Comparison of ENCODE assay signal across 22 cellular contexts in the genomic region with DNA sequence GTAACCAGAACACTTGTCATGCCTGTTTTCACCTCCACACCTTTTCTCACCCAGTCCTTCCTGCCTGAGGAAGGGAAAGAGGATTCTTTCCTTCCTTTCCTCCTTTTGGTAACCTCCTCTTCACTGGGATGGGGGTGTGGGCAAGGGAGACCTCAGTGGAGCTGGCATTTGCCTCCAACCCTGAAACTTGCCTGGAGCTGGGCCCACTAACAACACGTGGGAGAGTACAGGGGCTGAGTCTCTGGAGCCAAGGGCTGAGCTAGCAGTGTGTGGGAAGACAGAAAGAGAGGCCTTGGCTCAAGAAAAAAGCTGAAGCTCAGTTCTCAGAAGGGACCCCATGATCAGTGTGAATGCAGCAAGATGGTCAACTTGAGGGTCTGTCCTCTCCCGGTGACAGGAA.
"Had no signal": no experiment of that assay in that cellular context is flagged by ENCODE, and none has a peak within 500 bp of the region (broad histone marks: within the 10 kb centered on the region; RNA-seq: fewer than 3 reads in every experiment).

No MANE protein-coding gene starts in this region.

- H3K36me3 Mint-ChIP-seq: immature natural killer cell; stimulated activated naive B cell treated with anti-CD40 and anti-IgM and Interleukin-4, amounts not matched to agents 10 μg/mL and 1 μg/mL and 100 μg/mL, for 72 hours had no signal

- H3K4me3 ChIP-seq: colonic mucosa, lung, pancreas, right lobe of liver, thoracic aorta, tibial nerve, upper lobe of right lung, vagina had no signal

- H3K4me3 Mint-ChIP-seq: effector memory CD8-positive, alpha-beta T cell; immature natural killer cell; memory B cell; naive thymus-derived CD8-positive, alpha-beta T cell; nephron progenitor cell; stimulated activated naive B cell treated with anti-CD40 and anti-IgM and Interleukin-4, amounts not matched to agents 10 μg/mL and 1 μg/mL and 100 μg/mL, for 72 hours; stimulated activated naive CD8-positive, alpha-beta T cell treated with anti-CD3 and anti-CD28 coated beads, Interleukin-15, Interleukin-2, amounts not matched to agents 100 ng/mL and 50 ng/mL, for 24 hours had no signal

- DNase-seq: colonic mucosa; dermis blood vessel endothelial cell; effector memory CD8-positive, alpha-beta T cell; hypothalamus; immature natural killer cell; naive thymus-derived CD8-positive, alpha-beta T cell; nephron progenitor cell; occipital lobe; pancreas; retina; right lobe of liver; small intestine; stimulated activated CD4-positive, alpha-beta T cell treated with anti-CD3 and anti-CD28 coated beads, Interleukin-15, amount 100 ng/mL, for 24 hours; stimulated activated CD4-positive, alpha-beta T cell treated with anti-CD3 and anti-CD28 coated beads, Interleukin-2, amount 100 ng/mL, for 48 hours; stimulated activated naive B cell treated with anti-CD40 and anti-IgM and Interleukin-4, amounts not matched to agents 10 μg/mL and 1 μg/mL and 100 μg/mL, for 72 hours; upper lobe of right lung had no signal

- H3K4me1 ChIP-seq: colonic mucosa, pancreas, right lobe of liver, tibial nerve, upper lobe of right lung, vagina had no signal

- H3K9me3 ChIP-seq: pancreas had no signal

- H3K27ac Mint-ChIP-seq: effector memory CD8-positive, alpha-beta T cell; immature natural killer cell; memory B cell; naive thymus-derived CD8-positive, alpha-beta T cell; nephron progenitor cell; stimulated activated naive B cell treated with anti-CD40 and anti-IgM and Interleukin-4, amounts not matched to agents 10 μg/mL and 1 μg/mL and 100 μg/mL, for 72 hours; stimulated activated naive CD8-positive, alpha-beta T cell treated with anti-CD3 and anti-CD28 coated beads, Interleukin-15, Interleukin-2, amounts not matched to agents 100 ng/mL and 50 ng/mL, for 24 hours had no signal

- H3K36me3 ChIP-seq: colonic mucosa, pancreas, right lobe of liver, thoracic aorta, tibial nerve, upper lobe of right lung, vagina had no signal

- H3K27me3 ChIP-seq: colonic mucosa, pancreas, right lobe of liver, tibial nerve, vagina had no signal

- ATAC-seq: effector memory CD8-positive, alpha-beta T cell; naive thymus-derived CD8-positive, alpha-beta T cell; pancreas; right lobe of liver; stimulated activated naive B cell treated with anti-CD40 and anti-IgM and Interleukin-4, amounts not matched to agents 10 μg/mL and 1 μg/mL and 100 μg/mL, for 72 hours; upper lobe of right lung had no signal

- H3K4me1 Mint-ChIP-seq: immature natural killer cell; memory B cell; nephron progenitor cell; stimulated activated naive B cell treated with anti-CD40 and anti-IgM and Interleukin-4, amounts not matched to agents 10 μg/mL and 1 μg/mL and 100 μg/mL, for 72 hours had no signal

- H3K27ac ChIP-seq: colonic mucosa, pancreas, right lobe of liver, thoracic aorta, tibial nerve, upper lobe of right lung, vagina had no signal
